In the genomic region with DNA sequence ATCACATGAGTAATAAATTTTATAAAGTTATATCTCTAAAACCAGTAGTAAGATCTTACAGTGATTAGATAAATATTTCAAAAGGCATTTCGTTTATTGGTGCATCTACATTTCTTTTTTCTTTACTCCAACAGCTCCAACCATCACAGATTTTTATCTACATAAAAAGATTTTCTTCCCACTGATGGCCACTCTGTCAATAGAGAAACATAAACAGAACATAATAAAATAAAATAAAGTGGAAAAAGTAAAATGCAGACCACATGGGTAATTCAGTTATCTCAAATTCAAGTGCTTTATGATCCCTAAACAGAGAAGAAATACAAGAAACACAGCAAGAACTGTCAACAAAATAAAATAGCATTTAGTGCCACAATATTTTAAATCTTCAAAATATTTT, we compare ENCODE assay signal across 35 cellular contexts.
"Had no signal": no experiment of that assay in that cellular context is flagged by ENCODE, and none has a peak within 500 bp of the region (broad histone marks: within the 10 kb centered on the region; RNA-seq: fewer than 3 reads in every experiment).

No MANE protein-coding gene starts in this region.

- H3K4me3 ChIP-seq: MG63 had no signal

- DNase-seq: Karpas-422, Kasumi-1, MG63, MM.1S, MV-4-11, NCI-H1048, NCI-H1092, NCI-H1092 treated with DMSO at 0.1 percent for 48 hours, NCI-H1105, NCI-H1105 treated with DMSO at 0.1 percent for 48 hours, NCI-H1417, NCI-H1417 treated with DMSO at 0.1 percent for 48 hours, NCI-H1436, NCI-H1436 treated with DMSO at 0.1 percent for 48 hours, NCI-H146, NCI-H1694, NCI-H1694 treated with DMSO at 0.1 percent for 48 hours, NCI-H187, NCI-H187 treated with DMSO at 0.1 percent for 48 hours, NCI-H1930, NCI-H2029, NCI-H2029 treated with DMSO at 0.1 percent for 48 hours, NCI-H2081, NCI-H2081 treated with DMSO at 0.1 percent for 48 hours, NCI-H2107, NCI-H2171, NCI-H2171 treated with DMSO at 0.1 percent for 48 hours, NCI-H2227 treated with DMSO at 0.1 percent for 48 hours, NCI-H226, NCI-H345, NCI-H446, NCI-H446 treated with DMSO at 0.1 percent for 48 hours, NCI-H510A, NCI-H510A treated with DMSO at 0.1 percent for 48 hours, NCI-H524 had no signal

- H3K36me3 ChIP-seq: MG63 had no signal

- H3K27me3 ChIP-seq: MG63 had no signal

- H3K9me3 ChIP-seq: MG63 had no signal
